ENCODE assay signal across 16 cellular contexts in the genomic region with DNA sequence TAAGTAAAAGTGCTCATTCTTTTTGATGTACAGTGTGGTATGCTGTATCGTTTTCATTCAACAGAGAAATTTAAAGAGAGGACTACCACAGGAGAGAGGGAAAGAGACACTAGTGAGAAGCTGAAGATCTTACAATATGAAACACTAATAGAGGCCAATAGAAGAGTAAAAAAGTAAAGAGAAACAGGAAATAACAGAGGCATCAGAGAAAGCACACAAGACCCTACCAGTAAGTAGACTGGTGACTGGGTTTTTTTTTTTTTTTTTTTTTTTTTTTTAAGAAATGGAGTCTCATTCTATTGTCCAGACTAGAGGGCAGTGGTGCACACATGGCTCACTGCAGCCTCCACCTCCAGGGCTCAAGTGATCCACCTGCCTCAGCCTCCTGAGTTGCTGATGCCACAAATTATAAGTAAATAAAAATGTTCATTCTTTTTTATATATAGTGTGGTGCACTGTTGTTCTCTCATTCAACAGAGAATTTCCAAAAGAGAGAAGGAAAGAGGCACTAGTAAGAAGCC.
"Had no signal": no experiment of that assay in that cellular context is flagged by ENCODE, and none has a peak within 500 bp of the region (broad histone marks: within the 10 kb centered on the region; RNA-seq: fewer than 3 reads in every experiment).

No MANE protein-coding gene starts in this region.

- H3K36me3 Mint-ChIP-seq: activated naive CD4-positive, alpha-beta T cell treated with anti-CD3 and anti-CD28 coated beads, Interleukin-2, amount 50 U/mL, for 24 hours; T-cell had no signal

- ATAC-seq: left lung; stimulated activated naive CD8-positive, alpha-beta T cell treated with anti-CD3 and anti-CD28 coated beads, Interleukin-15, Interleukin-2, amounts not matched to agents 100 U/mL and 50 U/mL, for 24 hours; T-cell; upper lobe of right lung had no signal

- H3K27me3 ChIP-seq: ascending aorta, left lung, sigmoid colon, suprapubic skin, upper lobe of right lung had no signal

- H3K4me3 ChIP-seq: ascending aorta, left lung, sigmoid colon, suprapubic skin, upper lobe of right lung had no signal

- H3K4me3 Mint-ChIP-seq: activated naive CD4-positive, alpha-beta T cell treated with anti-CD3 and anti-CD28 coated beads, Interleukin-2, amount 50 U/mL, for 24 hours had no signal

- H3K9me3 Mint-ChIP-seq: activated naive CD4-positive, alpha-beta T cell treated with anti-CD3 and anti-CD28 coated beads, Interleukin-2, amount 50 U/mL, for 24 hours; T-cell had no signal

- DNase-seq: activated CD4-positive, alpha-beta T cell treated with anti-CD3 and anti-CD28 coated beads, Interleukin-2, amount 50 U/mL, for 1 hour; activated effector memory CD4-positive, alpha-beta T cell treated with Interleukin-2 at 50 U/mL for 16 hours; activated T-cell treated with anti-CD3 and anti-CD28 coated beads for 4 hours; foreskin melanocyte; head of caudate nucleus; left lung; mesenchymal stem cell; sigmoid colon; stimulated activated CD4-positive, alpha-beta T cell treated with anti-CD3 and anti-CD28 coated beads, Interleukin-2, amount 100 ng/mL, for 24 hours; stimulated activated naive CD8-positive, alpha-beta T cell treated with anti-CD3 and anti-CD28 coated beads, Interleukin-15, Interleukin-2, amounts not matched to agents 100 U/mL and 50 U/mL, for 24 hours; T-cell; upper lobe of right lung; WERI-Rb-1 had no signal

- H3K27ac ChIP-seq: ascending aorta, left lung, sigmoid colon, suprapubic skin, upper lobe of right lung, WERI-Rb-1 had no signal

- H3K4me1 ChIP-seq: ascending aorta, left lung, suprapubic skin, upper lobe of right lung had no signal

- H3K36me3 ChIP-seq: ascending aorta, left lung, sigmoid colon, suprapubic skin, upper lobe of right lung had no signal

- H3K27ac Mint-ChIP-seq: activated naive CD4-positive, alpha-beta T cell treated with anti-CD3 and anti-CD28 coated beads, Interleukin-2, amount 50 U/mL, for 24 hours; T-cell had no signal

- H3K9me3 ChIP-seq: ascending aorta, left lung, sigmoid colon, suprapubic skin, upper lobe of right lung had no signal
